7 cellular contexts compared by ENCODE assay signal in the genomic region with DNA sequence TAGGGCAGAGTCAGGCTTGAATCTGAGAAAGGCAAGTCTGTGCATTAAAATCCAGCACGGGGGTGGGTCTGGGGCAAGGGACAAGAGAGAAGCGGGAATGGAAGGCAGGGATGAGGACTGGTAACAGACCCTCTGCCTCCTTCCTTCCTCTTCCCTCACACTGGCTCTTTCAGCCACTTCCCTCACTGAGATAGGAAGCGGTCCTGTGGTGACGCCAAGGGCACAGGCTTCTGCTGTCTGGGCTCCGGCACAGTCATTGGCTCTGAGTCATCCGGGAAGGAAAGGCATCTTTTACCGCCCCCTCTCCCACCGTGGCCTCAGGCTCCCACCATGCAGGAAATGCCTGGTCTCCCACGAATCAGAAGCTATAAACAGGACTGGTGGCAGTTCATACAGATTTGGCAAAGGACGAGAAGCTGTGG.
DNase-seq lines count a peak whose midpoint lies in the region; ATAC-seq, FAIRE-seq and TF ChIP-seq lines count a peak whose summit lies in the region.

No MANE protein-coding gene starts in this region.

- no peaks in the 10 kb centered on the region for H3K27me3 ChIP-seq in HUES6 (ENCODE audit: control insufficient read depth, insufficient read depth, low read length)
- H3K27me3 ChIP-seq in fibroblast of lung (ENCODE audit: control insufficient read depth, insufficient read depth, low read length): no peaks in the 10 kb centered on the region
- no peaks in the 10 kb centered on the region for H3K27me3 ChIP-seq in small intestine (ENCODE audit: control insufficient read depth in 2 of 2, insufficient read depth in 2 of 2, low read length in 2 of 2)
- no peaks in the 10 kb centered on the region for H3K27me3 ChIP-seq in uterus

- no peak overlapping the region for H2AFZ ChIP-seq in fibroblast of lung (ENCODE audit: low read length)

- no peaks in the 10 kb centered on the region for H3K9me3 Mint-ChIP-seq in activated CD4-positive, alpha-beta memory T cell treated with anti-CD3 and anti-CD28 coated beads, Interleukin-2, amount 10 ng/mL, durations not matched to agents 7 days and 5 days
- H3K9me3 Mint-ChIP-seq in osteocyte (ENCODE audit: unreplicated experiment): no peaks in the 10 kb centered on the region

- H3K79me2 ChIP-seq in fibroblast of lung (ENCODE audit: control insufficient read depth, insufficient read depth, low read length): no peaks in the 10 kb centered on the region

- FAIRE-seq in small intestine (lab: Jason Lieb, UNC): no peak

- DNase-seq in activated CD4-positive, alpha-beta memory T cell treated with anti-CD3 and anti-CD28 coated beads, Interleukin-2, amount 10 ng/mL, durations not matched to agents 7 days and 5 days: peak; percentile 33
- DNase-seq in fibroblast of lung (ENCODE audit: low read depth in 2 of 2) (peak; percentile 75 to 99), osteocyte (ENCODE audit: extremely low spot score, unreplicated experiment) (no peak), small intestine (no peak), uterus (no peak)

- no peaks in the 10 kb centered on the region for H3K27me3 Mint-ChIP-seq in activated CD4-positive, alpha-beta memory T cell treated with anti-CD3 and anti-CD28 coated beads, Interleukin-2, amount 10 ng/mL, durations not matched to agents 7 days and 5 days
- no peaks in the 10 kb centered on the region for H3K27me3 Mint-ChIP-seq in osteocyte (ENCODE audit: unreplicated experiment)

- H3K27ac ChIP-seq in HUES6 (ENCODE audit: low read depth, low read length) (peak overlapping the region; percentile 0; the same call in 1 of the 2 replicates), fibroblast of lung (ENCODE audit: insufficient read depth, low read length) (peak overlapping the region; percentile 67), small intestine (ENCODE audit: low read depth in 1 of 2, low read length in 1 of 2) (peak overlapping the region in 1 of 2 donors; percentile 45), uterus (no peak overlapping the region)

- H3K4me2 ChIP-seq in fibroblast of lung (ENCODE audit: extremely low read depth, insufficient read depth, low read length): peak overlapping the region; percentile 48

- H4K20me1 ChIP-seq in fibroblast of lung (ENCODE audit: control insufficient read depth, extremely low read depth, insufficient read depth, low read length): no peaks in the 10 kb centered on the region

- CTCF ChIA-PET in activated CD4-positive, alpha-beta memory T cell treated with anti-CD3 and anti-CD28 coated beads, Interleukin-2, amount 10 ng/mL, durations not matched to agents 7 days and 5 days (lab: Charles Lee): no interaction called here

- peak overlapping the region; percentile 2 for H3K27ac Mint-ChIP-seq in activated CD4-positive, alpha-beta memory T cell treated with anti-CD3 and anti-CD28 coated beads, Interleukin-2, amount 10 ng/mL, durations not matched to agents 7 days and 5 days
- peak overlapping the region; percentile 75 for H3K27ac Mint-ChIP-seq in osteocyte (ENCODE audit: unreplicated experiment)

- 41 to 61% (median 57%) methylated on average over 10 of the region's 10 CpGs for WGBS in small intestine, 3 donors

- H3K36me3 Mint-ChIP-seq in activated CD4-positive, alpha-beta memory T cell treated with anti-CD3 and anti-CD28 coated beads, Interleukin-2, amount 10 ng/mL, durations not matched to agents 7 days and 5 days (ENCODE audit: low read depth): peaks cover 26% of the 10 kb centered on the region
- H3K36me3 Mint-ChIP-seq in osteocyte (ENCODE audit: unreplicated experiment): peaks cover 8% of the 10 kb centered on the region

- intact Hi-C loops in uterus (cut with DNase I; ENCODE audit: low total_unique reads): no loop called here

- no peak for ATAC-seq in GM18861 (IDR thresholded peaks at IDR 0.05; ENCODE audit: unreplicated experiment)

- H3K9me3 ChIP-seq in HUES6 (ENCODE audit: control insufficient read depth, insufficient read depth, low read depth, low read length) (no peaks in the 10 kb centered on the region), fibroblast of lung (ENCODE audit: control insufficient read depth, insufficient read depth, low read depth, low read length) (no peaks in the 10 kb centered on the region), small intestine (ENCODE audit: control insufficient read depth, low read depth) (no peaks in the 10 kb centered on the region), uterus (no peaks in the 10 kb centered on the region)

- TF ChIP-seq CTCF in fibroblast of lung (conservative IDR thresholded peaks at IDR 0.05 in 1 of 2, IDR thresholded peaks at IDR 0.05 in 1 of 2; ENCODE audit: low read depth in 1 of 2, low read length in 2 of 2): no peak
- no peak for TF ChIP-seq CTCF in osteocyte (IDR thresholded peaks at IDR 0.05)
- no peak for TF ChIP-seq CTCF in uterus (IDR thresholded peaks at IDR 0.05)

- H3K4me1 Mint-ChIP-seq in activated CD4-positive, alpha-beta memory T cell treated with anti-CD3 and anti-CD28 coated beads, Interleukin-2, amount 10 ng/mL, durations not matched to agents 7 days and 5 days: peaks cover 30% of the 10 kb centered on the region
- H3K4me1 Mint-ChIP-seq in osteocyte (ENCODE audit: unreplicated experiment): peaks cover 52% of the 10 kb centered on the region

- H3K4me1 ChIP-seq in HUES6 (ENCODE audit: control insufficient read depth, insufficient read depth, low read length): peaks cover 45% of the 10 kb centered on the region
- peaks cover 14% of the 10 kb centered on the region for H3K4me1 ChIP-seq in fibroblast of lung (ENCODE audit: control insufficient read depth, extremely low read depth, insufficient read depth, low read length)
- H3K4me1 ChIP-seq in small intestine (ENCODE audit: control insufficient read depth in 2 of 2, insufficient read depth in 1 of 2, low read depth in 1 of 2, low read length in 1 of 2): peaks cover 5 to 34% of the 10 kb centered on the region in 2 donors
- no peaks in the 10 kb centered on the region for H3K4me1 ChIP-seq in uterus

- H3K36me3 ChIP-seq in HUES6 (ENCODE audit: control insufficient read depth, insufficient read depth, low read length) (no peaks in the 10 kb centered on the region), fibroblast of lung (ENCODE audit: control insufficient read depth, insufficient read depth, low read length) (no peaks in the 10 kb centered on the region), small intestine (ENCODE audit: control insufficient read depth in 2 of 2, insufficient read depth in 2 of 2, low read length in 2 of 2) (no peaks in the 10 kb centered on the region), uterus (no peaks in the 10 kb centered on the region)

- no peak overlapping the region for H3K4me3 Mint-ChIP-seq in activated CD4-positive, alpha-beta memory T cell treated with anti-CD3 and anti-CD28 coated beads, Interleukin-2, amount 10 ng/mL, durations not matched to agents 7 days and 5 days
- no peak overlapping the region for H3K4me3 Mint-ChIP-seq in osteocyte (ENCODE audit: unreplicated experiment)

- H3K9ac ChIP-seq in HUES6 (ENCODE audit: low read length) (no peak overlapping the region), fibroblast of lung (ENCODE audit: insufficient read depth, low read length) (no peak overlapping the region)

- POLR2A ChIA-PET in activated CD4-positive, alpha-beta memory T cell treated with anti-CD3 and anti-CD28 coated beads, Interleukin-2, amount 10 ng/mL, durations not matched to agents 7 days and 5 days (lab: Charles Lee): no interaction called here

- TF ChIP-seq POLR2A in uterus (IDR thresholded peaks at IDR 0.05): no peak

- H3K4me3 ChIP-seq in HUES6 (ENCODE audit: low read depth, low read length): no peak overlapping the region
- H3K4me3 ChIP-seq in fibroblast of lung (replicated peaks in 1 of 4; ENCODE audit: control extremely low read depth in 1 of 4, insufficient read depth in 1 of 4, low read depth in 3 of 4, low read length in 4 of 4): no peak overlapping the region
- H3K4me3 ChIP-seq in small intestine (ENCODE audit: low read depth in 1 of 2, low read length in 2 of 2): no peak overlapping the region
- H3K4me3 ChIP-seq in uterus: no peak overlapping the region

Comparison
In these comparisons a context has a peak if more than half of its experiments do, and no peak if none do; other contexts are left out.
1. H3K27ac ChIP-seq: peak in HUES6 (single experiment) and fibroblast of lung (single experiment); none in uterus (0 of 2).
2. DNase-seq: peak in activated CD4-positive, alpha-beta memory T cell treated with anti-CD3 and anti-CD28 coated beads, Interleukin-2, amount 10 ng/mL, durations not matched to agents 7 days and 5 days (single experiment) and fibroblast of lung (2 of 2); none in osteocyte (single experiment), small intestine (single experiment) and uterus (0 of 2).